34 cellular contexts compared by ENCODE assay signal in the genomic region with DNA sequence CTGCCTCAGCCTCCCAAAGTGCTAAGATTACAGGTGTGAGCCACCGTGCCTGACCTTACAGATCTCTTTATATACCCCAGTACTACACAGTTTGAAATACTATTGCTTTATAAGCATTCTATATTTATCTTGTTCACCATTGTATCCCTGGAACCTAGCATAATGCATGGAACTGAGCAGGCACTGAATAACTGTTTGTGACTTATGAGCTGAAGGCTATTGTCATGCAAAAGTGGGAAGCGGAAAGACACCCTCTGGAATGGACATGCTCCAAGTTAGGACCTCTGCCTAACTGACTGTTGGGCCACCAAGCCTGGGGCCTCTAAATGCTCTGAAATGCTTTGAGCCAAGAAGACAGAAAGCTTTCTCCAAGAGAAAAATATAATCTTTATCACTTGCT.
"Had no signal": no experiment of that assay in that cellular context is flagged by ENCODE, and none has a peak within 500 bp of the region (broad histone marks: within the 10 kb centered on the region; RNA-seq: fewer than 3 reads in every experiment).

No MANE protein-coding gene starts in this region.

- H3K27ac ChIP-seq: KMS-11 had no signal

- H3K9me3 ChIP-seq: MG63 had no signal

- H3K4me3 ChIP-seq: MG63 had no signal

- H3K4me2 ChIP-seq: KMS-11 had no signal

- DNase-seq: Karpas-422, Kasumi-1, MG63, MM.1S, MV-4-11, NCI-H1048, NCI-H1092, NCI-H1092 treated with DMSO at 0.1 percent for 48 hours, NCI-H1105, NCI-H1105 treated with DMSO at 0.1 percent for 48 hours, NCI-H1417, NCI-H1417 treated with DMSO at 0.1 percent for 48 hours, NCI-H1436, NCI-H1436 treated with DMSO at 0.1 percent for 48 hours, NCI-H146, NCI-H1694, NCI-H1694 treated with DMSO at 0.1 percent for 48 hours, NCI-H187, NCI-H187 treated with DMSO at 0.1 percent for 48 hours, NCI-H1930, NCI-H2029, NCI-H2029 treated with DMSO at 0.1 percent for 48 hours, NCI-H2081, NCI-H2081 treated with DMSO at 0.1 percent for 48 hours, NCI-H2107, NCI-H2171, NCI-H2171 treated with DMSO at 0.1 percent for 48 hours, NCI-H2227 treated with DMSO at 0.1 percent for 48 hours, NCI-H226, NCI-H345, NCI-H446, NCI-H446 treated with DMSO at 0.1 percent for 48 hours, NCI-H510A had no signal

- H3K9ac ChIP-seq: KMS-11 had no signal

- H3K27me3 ChIP-seq: MG63 had no signal
